ENCODE assay signal across 29 cellular contexts in genomic region chrY:19042306-19043184, GRCh38.
"Had no signal": no experiment of that assay in that cellular context is flagged by ENCODE, and none has a peak within 500 bp of the region (broad histone marks: within the 10 kb centered on the region; RNA-seq: fewer than 3 reads in every experiment).

No MANE protein-coding gene starts in this region.

- ATAC-seq: activated CD4-positive, CD25-positive, alpha-beta regulatory T cell treated with anti-CD3 and anti-CD28 coated beads, Interleukin-2, amount 50 U/mL, for 24 hours; activated CD8-positive, alpha-beta T cell treated with anti-CD3 and anti-CD28 coated beads for 36 hours; activated T-cell treated with anti-CD3 and anti-CD28 coated beads, Interleukin-2, amount 50 U/mL, for 72 hours; body of pancreas had no signal

- H3K4me3 Mint-ChIP-seq: activated CD8-positive, alpha-beta T cell treated with anti-CD3 and anti-CD28 coated beads for 36 hours; activated T-cell treated with anti-CD3 and anti-CD28 coated beads, Interleukin-2, amount 50 U/mL, for 72 hours had no signal

- H3K27ac ChIP-seq: body of pancreas, KMS-11, Peyer's patch, RWPE1, SJCRH30, WERI-Rb-1 had no signal

- H3K4me1 ChIP-seq: body of pancreas, Peyer's patch, SJCRH30 had no signal

- H3K36me3 ChIP-seq: MG63, Peyer's patch, SJCRH30, WERI-Rb-1 had no signal

- H3K27me3 ChIP-seq: body of pancreas, MG63, Peyer's patch, SJCRH30 had no signal

- DNase-seq: activated CD4-positive, alpha-beta T cell treated with anti-CD3 and anti-CD28 coated beads for 4 hours; activated CD8-positive, alpha-beta memory T cell treated with anti-CD3 and anti-CD28 coated beads, Interleukin-2, amount 50 U/mL, for 4 hours; activated CD8-positive, alpha-beta T cell treated with anti-CD3 and anti-CD28 coated beads for 36 hours; activated naive CD4-positive, alpha-beta T cell treated with anti-CD3 and anti-CD28 coated beads, Interleukin-2, amount 50 U/mL, for 16 hours; activated T-cell treated with anti-CD3 and anti-CD28 coated beads, Interleukin-2, amount 50 U/mL, for 72 hours; aorta; body of pancreas; central memory CD4-positive, alpha-beta T cell; MG63; MV-4-11; NCI-H1092 treated with DMSO at 0.1 percent for 48 hours; NCI-H1417 treated with DMSO at 0.1 percent for 48 hours; NCI-H1694; NCI-H2029; NCI-H2107; NCI-H345; NCI-H510A; NCI-H526 treated with DMSO at 0.1 percent for 48 hours; NCI-H82; OCI-M1; Peyer's patch; Right ventricle myocardium superior; SJCRH30; SK-N-SH; T-helper 1 cell; WERI-Rb-1 had no signal

- H3K4me3 ChIP-seq: body of pancreas, MG63, Peyer's patch, SJCRH30 had no signal

- H3K27me3 Mint-ChIP-seq: activated CD8-positive, alpha-beta T cell treated with anti-CD3 and anti-CD28 coated beads for 36 hours had no signal

- H3K27ac Mint-ChIP-seq: activated CD8-positive, alpha-beta T cell treated with anti-CD3 and anti-CD28 coated beads for 36 hours; activated T-cell treated with anti-CD3 and anti-CD28 coated beads, Interleukin-2, amount 50 U/mL, for 72 hours had no signal

- H3K9ac ChIP-seq: KMS-11, SK-N-SH had no signal

- H3K4me2 ChIP-seq: KMS-11, SK-N-SH had no signal

- H3K9me3 Mint-ChIP-seq: activated CD8-positive, alpha-beta T cell treated with anti-CD3 and anti-CD28 coated beads for 36 hours had no signal

- H3K9me3 ChIP-seq: body of pancreas, MG63, Peyer's patch, SJCRH30, SK-N-SH had no signal

- H3K9me2 ChIP-seq: SK-N-SH had no signal
